Comparison of ENCODE assay signal across 17 cellular contexts in the genomic region with DNA sequence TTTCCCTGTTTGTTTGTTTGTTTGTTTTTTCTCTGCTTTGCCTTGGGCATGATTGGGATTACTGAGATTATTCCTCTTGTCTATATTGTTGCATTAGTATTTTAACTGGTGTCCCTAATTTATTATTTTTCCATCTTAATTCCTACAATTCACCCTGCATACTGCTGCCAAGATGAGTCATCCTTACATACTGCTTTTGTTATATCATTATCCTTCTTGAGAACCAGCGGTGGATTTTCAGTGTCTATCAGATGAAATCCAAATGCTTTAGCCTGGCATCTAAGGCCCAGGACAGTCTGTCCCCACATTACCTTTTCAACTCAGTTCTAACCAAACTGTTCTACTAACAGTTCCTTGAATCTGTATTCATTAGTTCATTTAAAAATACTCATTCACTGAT.
A peak's percentile ranks its signal among the peaks of the same experiment; 100 is the strongest.
DNase-seq lines count a peak whose midpoint lies in the region; ATAC-seq and TF ChIP-seq lines count a peak whose summit lies in the region.
"Had no signal": no experiment of that assay in that cellular context is flagged by ENCODE, and none has a peak within 500 bp of the region (broad histone marks: within the 10 kb centered on the region; RNA-seq: fewer than 3 reads in every experiment).

No MANE protein-coding gene starts in this region.

- H3K4me1 ChIP-seq in osteoblast (ENCODE audit: insufficient read depth, low read length) (peaks cover 22% of the 10 kb centered on the region), gastrocnemius medialis (peaks cover 16 to 24% of the 10 kb centered on the region in 2 donors)

- H3K27ac Mint-ChIP-seq in activated T-helper 17 cell treated with anti-CD3 and anti-CD28 coated beads, Interleukin-2, amount 50 U/mL, for 72 hours, result no peak overlapping the region
- H3K27ac Mint-ChIP-seq: activated CD4-positive, alpha-beta T cell treated with anti-CD3 and anti-CD28 coated beads, Interleukin-2, amount 10 ng/mL, durations not matched to agents 24 days and 14 days; activated naive CD4-positive, alpha-beta T cell treated with anti-CD3 and anti-CD28 coated beads, Interleukin-2, amount 10 ng/mL, durations not matched to agents 7 days and 5 days; effector memory CD8-positive, alpha-beta T cell; stimulated activated effector memory CD8-positive, alpha-beta T cell treated with anti-CD3 and anti-CD28 coated beads, Interleukin-12 subunit alpha, Interleukin-12 subunit beta, amount 100 ng/mL, for 72 hours had no signal

- intact Hi-C loops in gastrocnemius medialis (cut with DNase I; ENCODE audit: low total_unique reads), result no loop called here

- TF ChIP-seq POLR2A in gastrocnemius medialis (IDR thresholded peaks at IDR 0.05), result no peak

- peak; percentile 33 for DNase-seq in GM03348 (ENCODE audit: low spot score)
- peak; percentile 47 for DNase-seq in fibroblast of gingiva (ENCODE audit: low read depth)
- DNase-seq in osteoblast (ENCODE audit: insufficient read length, low spot score, missing footprints), result no peak
- DNase-seq in gastrocnemius medialis, result no peak
- DNase-seq: activated CD4-positive, alpha-beta T cell treated with anti-CD3 and anti-CD28 coated beads, Interleukin-2, amount 10 ng/mL, durations not matched to agents 24 days and 14 days; activated naive CD4-positive, alpha-beta T cell treated with anti-CD3 and anti-CD28 coated beads, Interleukin-2, amount 10 ng/mL, durations not matched to agents 7 days and 5 days; caudate nucleus; effector memory CD8-positive, alpha-beta T cell; naive thymus-derived CD4-positive, alpha-beta T cell; NCI-H1092 treated with DMSO at 0.1 percent for 48 hours; NCI-H526 treated with DMSO at 0.1 percent for 48 hours; stimulated activated CD4-positive, alpha-beta T cell treated with anti-CD3 and anti-CD28 coated beads, Interleukin-12 subunit alpha, Interleukin-12 subunit beta, amount 100 ng/mL, for 4 hours had no signal

- H4K20me1 ChIP-seq in osteoblast (ENCODE audit: insufficient read depth, low read length), result no peaks in the 10 kb centered on the region
- H4K20me1 ChIP-seq: BLaER1 treated with 17β-estradiol and CSF1 and Interleukin-3, amounts not matched to agents 10 nM and 100 nM had no signal

- no peaks in the 10 kb centered on the region for H3K27me3 ChIP-seq in osteoblast (ENCODE audit: insufficient read depth, low read length)
- no peaks in the 10 kb centered on the region for H3K27me3 ChIP-seq in gastrocnemius medialis
- H3K27me3 ChIP-seq: BLaER1 treated with 17β-estradiol and CSF1 and Interleukin-3, amounts not matched to agents 10 nM and 100 nM had no signal

- H3K4me3 Mint-ChIP-seq in activated T-helper 17 cell treated with anti-CD3 and anti-CD28 coated beads, Interleukin-2, amount 50 U/mL, for 72 hours, result no peak overlapping the region
- H3K4me3 Mint-ChIP-seq: activated CD4-positive, alpha-beta T cell treated with anti-CD3 and anti-CD28 coated beads, Interleukin-2, amount 10 ng/mL, durations not matched to agents 24 days and 14 days; activated naive CD4-positive, alpha-beta T cell treated with anti-CD3 and anti-CD28 coated beads, Interleukin-2, amount 10 ng/mL, durations not matched to agents 7 days and 5 days; effector memory CD8-positive, alpha-beta T cell; stimulated activated effector memory CD8-positive, alpha-beta T cell treated with anti-CD3 and anti-CD28 coated beads, Interleukin-12 subunit alpha, Interleukin-12 subunit beta, amount 100 ng/mL, for 72 hours had no signal

- H3K36me3 ChIP-seq in osteoblast (ENCODE audit: insufficient read depth, low read length) (no peaks in the 10 kb centered on the region), gastrocnemius medialis (peaks cover 0 to 3% of the 10 kb centered on the region in 2 donors)

- TF ChIP-seq CTCF in osteoblast (IDR thresholded peaks at IDR 0.05; ENCODE audit: extremely low read depth, low read depth, low read length), result no peak
- no peak for TF ChIP-seq CTCF in gastrocnemius medialis (IDR thresholded peaks at IDR 0.05 in 4 of 5, conservative IDR thresholded peaks at IDR 0.05 in 1 of 5)

- ATAC-seq in SK-N-SH treated with all-trans-retinoic acid at 6 μM for 48 hours (peak; percentile 96), gastrocnemius medialis (no peak)
- no peak for ATAC-seq in activated T-helper 17 cell treated with anti-CD3 and anti-CD28 coated beads, Interleukin-2, amount 50 U/mL, for 72 hours (replicated peaks)
- ATAC-seq in activated CD4-positive, CD25-positive, alpha-beta regulatory T cell treated with anti-CD3 and anti-CD28 coated beads, Interleukin-2, amount 50 U/mL, for 24 hours, result no peak
- ATAC-seq: effector memory CD8-positive, alpha-beta T cell; naive thymus-derived CD4-positive, alpha-beta T cell; stimulated activated effector memory CD8-positive, alpha-beta T cell treated with anti-CD3 and anti-CD28 coated beads, Interleukin-12 subunit alpha, Interleukin-12 subunit beta, amount 100 ng/mL, for 72 hours had no signal

- H3K27ac ChIP-seq in osteoblast (ENCODE audit: low read depth, low read length) (peak overlapping the region; percentile 44), gastrocnemius medialis (no peak overlapping the region)
- H3K27ac ChIP-seq: BLaER1 treated with 17β-estradiol and CSF1 and Interleukin-3, amounts not matched to agents 10 nM and 100 nM had no signal

- peaks cover 19% of the 10 kb centered on the region for H3K4me1 Mint-ChIP-seq in activated T-helper 17 cell treated with anti-CD3 and anti-CD28 coated beads, Interleukin-2, amount 50 U/mL, for 72 hours

- no peak overlapping the region for H3K4me2 ChIP-seq in osteoblast (ENCODE audit: insufficient read depth, low read length)

- H3K9me3 ChIP-seq in osteoblast (ENCODE audit: low read depth, low read length) (no peaks in the 10 kb centered on the region), gastrocnemius medialis (no peaks in the 10 kb centered on the region)

- no peak overlapping the region for H2AFZ ChIP-seq in osteoblast (ENCODE audit: low read length)

- no peaks in the 10 kb centered on the region for H3K9me3 Mint-ChIP-seq in activated T-helper 17 cell treated with anti-CD3 and anti-CD28 coated beads, Interleukin-2, amount 50 U/mL, for 72 hours
- H3K9me3 Mint-ChIP-seq: activated naive CD4-positive, alpha-beta T cell treated with anti-CD3 and anti-CD28 coated beads, Interleukin-2, amount 10 ng/mL, durations not matched to agents 7 days and 5 days; effector memory CD8-positive, alpha-beta T cell; stimulated activated effector memory CD8-positive, alpha-beta T cell treated with anti-CD3 and anti-CD28 coated beads, Interleukin-12 subunit alpha, Interleukin-12 subunit beta, amount 100 ng/mL, for 72 hours had no signal

- H3K79me2 ChIP-seq in osteoblast (ENCODE audit: insufficient read depth, low read length), result no peaks in the 10 kb centered on the region

- in situ Hi-C loops in gastrocnemius medialis (cut with MboI; ENCODE audit: low sequenced_read_pairs in 4 of 4), result no loop called here

- no peaks in the 10 kb centered on the region for H3K27me3 Mint-ChIP-seq in activated T-helper 17 cell treated with anti-CD3 and anti-CD28 coated beads, Interleukin-2, amount 50 U/mL, for 72 hours
- H3K27me3 Mint-ChIP-seq: activated CD4-positive, alpha-beta T cell treated with anti-CD3 and anti-CD28 coated beads, Interleukin-2, amount 10 ng/mL, durations not matched to agents 24 days and 14 days; activated naive CD4-positive, alpha-beta T cell treated with anti-CD3 and anti-CD28 coated beads, Interleukin-2, amount 10 ng/mL, durations not matched to agents 7 days and 5 days; effector memory CD8-positive, alpha-beta T cell; naive thymus-derived CD4-positive, alpha-beta T cell had no signal

- H3K4me3 ChIP-seq in osteoblast (ENCODE audit: insufficient read depth, low read length), result no peak overlapping the region
- H3K4me3 ChIP-seq in gastrocnemius medialis, result no peak overlapping the region
- H3K4me3 ChIP-seq: BLaER1 treated with 17β-estradiol and CSF1 and Interleukin-3, amounts not matched to agents 10 nM and 100 nM had no signal

- peaks cover 48% of the 10 kb centered on the region for H3K36me3 Mint-ChIP-seq in activated T-helper 17 cell treated with anti-CD3 and anti-CD28 coated beads, Interleukin-2, amount 50 U/mL, for 72 hours (ENCODE audit: low read depth)
- H3K36me3 Mint-ChIP-seq: stimulated activated effector memory CD8-positive, alpha-beta T cell treated with anti-CD3 and anti-CD28 coated beads, Interleukin-12 subunit alpha, Interleukin-12 subunit beta, amount 100 ng/mL, for 72 hours had no signal

TF ChIP-seq in SK-N-SH treated with all-trans-retinoic acid at 6 μM for 48 hours, 23 proteins besides CTCF, POLR2A, EP300 and RAD21 (continues in another document):
- TF ChIP-seq, protein P1, sequence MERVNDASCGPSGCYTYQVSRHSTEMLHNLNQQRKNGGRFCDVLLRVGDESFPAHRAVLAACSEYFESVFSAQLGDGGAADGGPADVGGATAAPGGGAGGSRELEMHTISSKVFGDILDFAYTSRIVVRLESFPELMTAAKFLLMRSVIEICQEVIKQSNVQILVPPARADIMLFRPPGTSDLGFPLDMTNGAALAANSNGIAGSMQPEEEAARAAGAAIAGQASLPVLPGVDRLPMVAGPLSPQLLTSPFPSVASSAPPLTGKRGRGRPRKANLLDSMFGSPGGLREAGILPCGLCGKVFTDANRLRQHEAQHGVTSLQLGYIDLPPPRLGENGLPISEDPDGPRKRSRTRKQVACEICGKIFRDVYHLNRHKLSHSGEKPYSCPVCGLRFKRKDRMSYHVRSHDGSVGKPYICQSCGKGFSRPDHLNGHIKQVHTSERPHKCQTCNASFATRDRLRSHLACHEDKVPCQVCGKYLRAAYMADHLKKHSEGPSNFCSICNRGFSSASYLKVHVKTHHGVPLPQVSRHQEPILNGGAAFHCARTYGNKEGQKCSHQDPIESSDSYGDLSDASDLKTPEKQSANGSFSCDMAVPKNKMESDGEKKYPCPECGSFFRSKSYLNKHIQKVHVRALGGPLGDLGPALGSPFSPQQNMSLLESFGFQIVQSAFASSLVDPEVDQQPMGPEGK (CRISPR knock-in tag; IDR thresholded peaks at IDR 0.05; ENCODE audit: borderline replicate concordance), result no peak
- no peak for TF ChIP-seq ISL1 (CRISPR knock-in tag; IDR thresholded peaks at IDR 0.05)
- TF ChIP-seq ZNF70 (CRISPR knock-in tag; IDR thresholded peaks at IDR 0.05), result no peak
- no peak for TF ChIP-seq ESRRG (CRISPR knock-in tag; IDR thresholded peaks at IDR 0.05)
- no peak for TF ChIP-seq PPARA (CRISPR knock-in tag; IDR thresholded peaks at IDR 0.05; ENCODE audit: borderline replicate concordance)
- no peak for TF ChIP-seq ZNF565 (CRISPR knock-in tag; conservative IDR thresholded peaks at IDR 0.05; ENCODE audit: low read depth)
- TF ChIP-seq TCF4 (CRISPR knock-in tag; IDR thresholded peaks at IDR 0.05; ENCODE audit: borderline replicate concordance), result no peak
- no peak for TF ChIP-seq CSDC2 (CRISPR knock-in tag; IDR thresholded peaks at IDR 0.05)

Comparison
In these comparisons a context has a peak if more than half of its experiments do, and no peak if none do; other contexts are left out.
1. DNase-seq: peak in GM03348 (single experiment) and fibroblast of gingiva (single experiment); none in osteoblast (single experiment) and gastrocnemius medialis (0 of 2).